Comparison of ENCODE assay signal across 8 cellular contexts in genomic region chrX:46545111-46546005, GRCh38. TPM values are rescaled to one million over a fixed set of nuclear protein-coding genes. Genes with fewer than 3 reads are reported as not detected.
DNase-seq lines count a peak whose midpoint lies in the region; TF ChIP-seq lines count a peak whose summit lies in the region.

TSS of gene ZNF674 (minus strand) at chrX:46545421. CDS start at chrX:46542087, 3,334 bp downstream.

- H3K27me3 Mint-ChIP-seq in Caco-2 (ENCODE audit: insufficient read depth, unreplicated experiment) (no peaks in the 10 kb centered on the region), endodermal cell (ENCODE audit: insufficient read depth) (no peaks in the 10 kb centered on the region)

- H3K4me1 ChIP-seq in Caco-2 = no peaks in the 10 kb centered on the region
- H3K4me1 ChIP-seq in endodermal cell (ENCODE audit: control insufficient read depth, insufficient read depth, low read length) = no peaks in the 10 kb centered on the region
- H3K4me1 ChIP-seq in mesodermal cell (ENCODE audit: control insufficient read depth, insufficient read depth, low read length, poor library complexity, severe bottlenecking) = no peaks in the 10 kb centered on the region

- H3K4me3 Mint-ChIP-seq in Caco-2 (ENCODE audit: unreplicated experiment) = peak within 1 kb of the TSS; percentile 96
- peak within 1 kb of the TSS; percentile 91 for H3K4me3 Mint-ChIP-seq in endodermal cell

- no peaks in the 10 kb centered on the region for H3K36me3 ChIP-seq in Caco-2 (ENCODE audit: control insufficient read depth, insufficient read depth, low read length)
- peaks cover 13% of the 10 kb centered on the region for H3K36me3 ChIP-seq in endodermal cell (ENCODE audit: control insufficient read depth, insufficient read depth, low read length)
- H3K36me3 ChIP-seq in mesodermal cell (ENCODE audit: control insufficient read depth, insufficient read depth, low read length) = peaks cover 37% of the 10 kb centered on the region

- H3K9ac ChIP-seq in endodermal cell (ENCODE audit: extremely low read depth, low read length, poor library complexity, severe bottlenecking) = peak within 1 kb of the TSS; percentile 86

- WGBS in endodermal cell (ENCODE audit: insufficient coverage in 1 of 2, insufficient read length in 1 of 2), 2 experiments = 0% methylated on average over 7 to 56 of the region's 57 CpGs
- 0 to 3% methylated on average over 12 to 22 of the region's 57 CpGs for WGBS in mesodermal cell (ENCODE audit: insufficient coverage in 2 of 2), 2 experiments

- peak; percentile 91 for DNase-seq in Caco-2
- DNase-seq in GM20000 (ENCODE audit: low spot score) = peak; percentile 81
- peak; percentile 85 for DNase-seq in HS-5 (ENCODE audit: low read depth)
- DNase-seq in NK-92 treated with Interleukin-12 subunit alpha and Interleukin-12 subunit beta, amount 100 ng/mL, for 24 hours (lab: John Stamatoyannopoulos, UW) = peak; percentile 90
- peak; percentile 67 to 86 (median 75) for DNase-seq in activated CD8-positive, alpha-beta memory T cell treated with anti-CD3 and anti-CD28 coated beads for 48 hours (ENCODE audit: low read depth in 2 of 3, low spot score in 2 of 3)
- peak; percentile 95 for DNase-seq in endodermal cell
- DNase-seq in stimulated activated CD8-positive, alpha-beta memory T cell treated with anti-CD3 and anti-CD28 coated beads, Interleukin-15, amount 100 ng/mL, for 24 hours (ENCODE audit: low read depth) = peak; percentile 78

- H3K27me3 ChIP-seq in Caco-2 (replicated peaks; ENCODE audit: control insufficient read depth, insufficient read depth, low read length) = no peaks in the 10 kb centered on the region
- H3K27me3 ChIP-seq in endodermal cell (ENCODE audit: control insufficient read depth, insufficient read depth, low read length, poor library complexity, severe bottlenecking) = no peaks in the 10 kb centered on the region

- H3K4me3 ChIP-seq in Caco-2 (ENCODE audit: low read depth, low read length) (peak within 1 kb of the TSS; percentile 72), endodermal cell (ENCODE audit: low read length) (peak within 1 kb of the TSS; percentile 91), mesodermal cell (ENCODE audit: extremely low read depth, insufficient read depth, low read length, poor library complexity, severe bottlenecking) (peak within 1 kb of the TSS; percentile 69)

- H3K9me3 Mint-ChIP-seq in Caco-2 (ENCODE audit: unreplicated experiment) = no peaks in the 10 kb centered on the region
- peaks cover 64% of the 10 kb centered on the region for H3K9me3 Mint-ChIP-seq in endodermal cell

- peak in 1 of 2 experiments; percentile 34 for TF ChIP-seq CTCF in Caco-2 (IDR thresholded peaks at IDR 0.05; ENCODE audit: insufficient read depth in 1 of 2, low read depth in 1 of 2, low read length in 1 of 2, severe bottlenecking in 1 of 2, unreplicated experiment in 1 of 2)
- no peak for TF ChIP-seq CTCF in GM20000 (IDR thresholded peaks at IDR 0.05; ENCODE audit: extremely low read depth, missing control alignments)
- TF ChIP-seq CTCF in endodermal cell (conservative IDR thresholded peaks at IDR 0.05) = peak; percentile 66

- CTCF ChIA-PET in Caco-2 (lab: Charles Lee) = no interaction called here

- H3K27ac ChIP-seq in endodermal cell (ENCODE audit: low read depth, low read length) (no peak within 1 kb of the TSS), mesodermal cell (ENCODE audit: low read depth, low read length, severe bottlenecking) (peak within 1 kb of the TSS; percentile 88)

- POLR2A ChIA-PET in Caco-2 (lab: Charles Lee) = no interaction called here

- H3K4me1 Mint-ChIP-seq in Caco-2 (ENCODE audit: low read depth, unreplicated experiment) = no peaks in the 10 kb centered on the region
- peaks cover 7% of the 10 kb centered on the region for H3K4me1 Mint-ChIP-seq in endodermal cell

- intact Hi-C loops in Caco-2 (cut with micrococcal nuclease; ENCODE audit: unreplicated experiment) = no loop called here

- H3K9me3 ChIP-seq in Caco-2 (no peaks in the 10 kb centered on the region), endodermal cell (ENCODE audit: control insufficient read depth, low read length) (peaks cover 4% of the 10 kb centered on the region), mesodermal cell (ENCODE audit: control insufficient read depth, low read length) (no peaks in the 10 kb centered on the region)

- peaks cover 18% of the 10 kb centered on the region for H3K36me3 Mint-ChIP-seq in Caco-2 (ENCODE audit: insufficient read depth, unreplicated experiment)
- peaks cover 29% of the 10 kb centered on the region for H3K36me3 Mint-ChIP-seq in endodermal cell (ENCODE audit: low read depth)

- H3K27ac Mint-ChIP-seq in Caco-2 (ENCODE audit: unreplicated experiment) (peak within 1 kb of the TSS; percentile 90), endodermal cell (peak within 1 kb of the TSS; percentile 98)

- TSS peak; percentile 60 for BruUV-seq in Caco-2 (replicated peaks; lab: Mats Ljungman, UMichigan)

RNA-seq across cellular contexts. Expression of gene ZNF674, which starts in this region (rescaled TPM):
- total RNA-seq in Caco-2 (2022) (3.7 and 4.6 TPM in 2 replicates), endodermal cell (1 to 10 TPM; 4.4 to 4.6 TPM)
- 3.4 TPM for polyA plus RNA-seq in endodermal cell (2013, experiment 1 of 2)
- 3.5 TPM for polyA plus RNA-seq in endodermal cell (2013, experiment 2 of 2)
- polyA plus RNA-seq in mesodermal cell (2013, experiment 1 of 2) = 3.2 TPM
- 3.6 TPM for polyA plus RNA-seq in mesodermal cell (2013, experiment 2 of 2)
